17 cellular contexts compared by ENCODE assay signal in genomic region chr15:25967120-25967519, GRCh38.
"Had no signal": no experiment of that assay in that cellular context is flagged by ENCODE, and none has a peak within 500 bp of the region (broad histone marks: within the 10 kb centered on the region; RNA-seq: fewer than 3 reads in every experiment).

No MANE protein-coding gene starts in this region.

- H3K4me3 ChIP-seq: heart left ventricle, skin epidermis, stomach, thoracic aorta, transverse colon had no signal

- H3K27me3 ChIP-seq: neutrophil, stomach, transverse colon had no signal

- DNase-seq: effector memory CD4-positive, alpha-beta T cell; heart left ventricle; hippocampal formation; kidney glomerular epithelial cell; mammary epithelial cell; naive thymus-derived CD8-positive, alpha-beta T cell; posterior cingulate gyrus; stimulated activated naive CD4-positive, alpha-beta T cell; stomach; substantia nigra; transverse colon had no signal

- H3K36me3 ChIP-seq: heart left ventricle, neutrophil, stomach, thoracic aorta, transverse colon had no signal

- ATAC-seq: esophagus mucosa; heart left ventricle; left lobe of liver; naive thymus-derived CD8-positive, alpha-beta T cell; sciatic nerve had no signal

- H3K9me3 ChIP-seq: neutrophil, thoracic aorta, transverse colon had no signal

- H3K27ac ChIP-seq: heart left ventricle, neutrophil, skin epidermis, stomach, thoracic aorta, transverse colon had no signal

- H3K4me1 ChIP-seq: stomach, transverse colon had no signal
